ENCODE assay signal across 24 cellular contexts in genomic region chr4:153679476-153679875, GRCh38. TPM values are rescaled to one million over a fixed set of nuclear protein-coding genes. Genes with fewer than 3 reads are reported as not detected.
A peak's percentile ranks its signal among the peaks of the same experiment; 100 is the strongest.
DNase-seq lines count a peak whose midpoint lies in the region; ATAC-seq and TF ChIP-seq lines count a peak whose summit lies in the region.
"Had no signal": no experiment of that assay in that cellular context is flagged by ENCODE, and none has a peak within 500 bp of the region (broad histone marks: within the 10 kb centered on the region; RNA-seq: fewer than 3 reads in every experiment).

No MANE protein-coding gene starts in this region.

- TF ChIP-seq POLR2A in HCT116 (IDR thresholded peaks at IDR 0.05; ENCODE audit: borderline replicate concordance, extremely low read depth, insufficient read depth, insufficient read length) (no peak), adrenal gland (IDR thresholded peaks at IDR 0.05) (no peak)

- no TSS peak for BruUV-seq in HCT116 (replicated peaks; lab: Mats Ljungman, UMichigan)

- 0 out of 2 replicates have a peak, but pooled peaks have one; percentile 30 for ATAC-seq in HCT116
- ATAC-seq: HepG2 had no signal

- TF ChIP-seq CTCF in HCT116 (IDR thresholded peaks at IDR 0.05 in 2 of 3, conservative IDR thresholded peaks at IDR 0.05 in 1 of 3; ENCODE audit: borderline replicate concordance in 1 of 3, insufficient read depth in 1 of 3, low read depth in 2 of 3, low read length in 2 of 3) (no peak), adrenal gland (IDR thresholded peaks at IDR 0.05) (no peak), osteoblast (IDR thresholded peaks at IDR 0.05; ENCODE audit: extremely low read depth, low read depth, low read length) (no peak), endodermal cell (conservative IDR thresholded peaks at IDR 0.05) (no peak), neural progenitor cell (IDR thresholded peaks at IDR 0.05) (no peak)

- H3K36me3 Mint-ChIP-seq in endodermal cell (ENCODE audit: low read depth) (no peaks in the 10 kb centered on the region), neural progenitor cell (no peaks in the 10 kb centered on the region)

- H2AFZ ChIP-seq in HCT116 (ENCODE audit: low read depth, low read length, poor library complexity, severe bottlenecking), result no peak overlapping the region
- H2AFZ ChIP-seq in osteoblast (ENCODE audit: low read length), result no peak overlapping the region
- no peak overlapping the region for H2AFZ ChIP-seq in neural progenitor cell (replicated peaks)
- H2AFZ ChIP-seq: PC-9 had no signal

- H3K9me3 Mint-ChIP-seq in endodermal cell, result no peaks in the 10 kb centered on the region
- peaks cover 23% of the 10 kb centered on the region for H3K9me3 Mint-ChIP-seq in neural progenitor cell

- H3K4me3 ChIP-seq in HCT116 (replicated peaks in 1 of 2; ENCODE audit: low read depth in 1 of 2, low read length in 2 of 2), result no peak overlapping the region
- H3K4me3 ChIP-seq in adrenal gland, result no peak overlapping the region
- H3K4me3 ChIP-seq in osteoblast (ENCODE audit: insufficient read depth, low read length), result no peak overlapping the region
- H3K4me3 ChIP-seq in endodermal cell (ENCODE audit: low read length), result no peak overlapping the region
- no peak overlapping the region for H3K4me3 ChIP-seq in neural progenitor cell
- H3K4me3 ChIP-seq: PC-9 had no signal

- H3K4me2 ChIP-seq in HCT116 (ENCODE audit: low read length) (no peak overlapping the region), osteoblast (ENCODE audit: insufficient read depth, low read length) (no peak overlapping the region), neural progenitor cell (no peak overlapping the region)
- H3K4me2 ChIP-seq: PC-9 had no signal

- H3K9me2 ChIP-seq in HCT116 (ENCODE audit: insufficient read depth), result no peaks in the 10 kb centered on the region

- H3K9me3 ChIP-seq in HCT116 (ENCODE audit: control insufficient read depth in 1 of 2, insufficient read depth in 1 of 2, low read depth in 1 of 2, low read length in 2 of 2) (no peaks in the 10 kb centered on the region), adrenal gland (replicated peaks in 1 of 3) (peaks cover 0 to 8% (median under 1%) of the 10 kb centered on the region in 3 donors), osteoblast (ENCODE audit: low read depth, low read length) (no peaks in the 10 kb centered on the region), endodermal cell (ENCODE audit: control insufficient read depth, low read length) (no peaks in the 10 kb centered on the region), neural progenitor cell (ENCODE audit: low read depth) (no peaks in the 10 kb centered on the region)

- intact Hi-C loops in HCT116 (cut with micrococcal nuclease), result no loop called here
- intact Hi-C loops in adrenal gland (cut with DNase I), result no loop called here

- H3K36me3 ChIP-seq in HCT116 (ENCODE audit: control insufficient read depth in 1 of 2, insufficient read depth in 2 of 2, low read length in 2 of 2), result no peaks in the 10 kb centered on the region
- no peaks in the 10 kb centered on the region for H3K36me3 ChIP-seq in adrenal gland (replicated peaks in 1 of 2)
- no peaks in the 10 kb centered on the region for H3K36me3 ChIP-seq in osteoblast (ENCODE audit: insufficient read depth, low read length)
- H3K36me3 ChIP-seq in endodermal cell (ENCODE audit: control insufficient read depth, insufficient read depth, low read length), result no peaks in the 10 kb centered on the region
- no peaks in the 10 kb centered on the region for H3K36me3 ChIP-seq in neural progenitor cell

- TF ChIP-seq RAD21 in HCT116 (IDR thresholded peaks at IDR 0.05; ENCODE audit: low read depth), result no peak

- H3K27me3 Mint-ChIP-seq in endodermal cell (ENCODE audit: insufficient read depth), result peaks cover 65% of the 10 kb centered on the region
- H3K27me3 Mint-ChIP-seq in neural progenitor cell (ENCODE audit: insufficient read depth, low read depth), result peaks cover 22% of the 10 kb centered on the region

- H3K4me1 ChIP-seq in HCT116 (ENCODE audit: control insufficient read depth in 1 of 2, insufficient read depth in 2 of 2, low read length in 2 of 2) (peaks cover 0 to 9% of the 10 kb centered on the region in 2 experiments; a peak in 1 of 4 replicates), adrenal gland (replicated peaks in 1 of 2) (peaks cover 8 to 10% of the 10 kb centered on the region in 2 donors), osteoblast (ENCODE audit: insufficient read depth, low read length) (peaks cover 15% of the 10 kb centered on the region), endodermal cell (ENCODE audit: control insufficient read depth, insufficient read depth, low read length) (no peaks in the 10 kb centered on the region), neural progenitor cell (peaks cover 3% of the 10 kb centered on the region)

- H3K4me1 Mint-ChIP-seq in endodermal cell (no peaks in the 10 kb centered on the region), neural progenitor cell (peaks cover 6% of the 10 kb centered on the region)

- H3K79me2 ChIP-seq in HCT116 (ENCODE audit: insufficient read depth, low read length) (no peaks in the 10 kb centered on the region), osteoblast (ENCODE audit: insufficient read depth, low read length) (no peaks in the 10 kb centered on the region), neural progenitor cell (ENCODE audit: low read depth) (no peaks in the 10 kb centered on the region)

- no peaks in the 10 kb centered on the region for H3F3A ChIP-seq in neural progenitor cell (ENCODE audit: low read depth)

- POLR2A ChIA-PET in HCT116 (lab: Charles Lee), result no interaction called here

- 67 to 75% (median 73%) methylated on average over 5 to 6 of the region's 6 CpGs for WGBS in adrenal gland, 4 donors
- WGBS in endodermal cell (ENCODE audit: insufficient coverage in 1 of 2, insufficient read length in 1 of 2), 2 experiments, result 84 to 92% methylated on average over 4 to 6 of the region's 6 CpGs

- CTCF ChIA-PET in HCT116 (lab: Charles Lee), result no interaction called here

- DNase-seq in CD1c-positive myeloid dendritic cell (ENCODE audit: extremely low spot score) (peak; percentile 22), HCT116 (ENCODE audit: low read depth, low spot score) (no peak), adrenal gland (peak in 5 of 7 donors; percentile 19 to 65 (median 54)), osteoblast (ENCODE audit: insufficient read length, low spot score, missing footprints) (peak; percentile 48), substantia nigra (lab: John Stamatoyannopoulos, UW) (no peak), endodermal cell (no peak), neural progenitor cell (ENCODE audit: low spot score) (no peak), pons (ENCODE audit: low spot score) (no peak)
- DNase-seq: Calu3; DMS79 treated with DMSO at 0.1 percent for 48 hours; HCEC 1CT; NCI-H1105 treated with DMSO at 0.1 percent for 48 hours; NCI-H146; NCI-H2029; NCI-H446; NCI-H524 treated with DMSO at 0.1 percent for 48 hours; NCI-H774; NK-92 treated with Interleukin-12 subunit alpha and Interleukin-12 subunit beta, amount 100 ng/mL, for 24 hours; PC-9; SHP77 had no signal

- H3K27ac ChIP-seq in HCT116 (ENCODE audit: low read depth, low read length) (no peak overlapping the region), adrenal gland (no peak overlapping the region), osteoblast (ENCODE audit: low read depth, low read length) (no peak overlapping the region), substantia nigra (ENCODE audit: low read depth, low read length, poor library complexity, severe bottlenecking) (no peak overlapping the region), endodermal cell (ENCODE audit: low read depth, low read length) (no peak overlapping the region), neural progenitor cell (no peak overlapping the region)
- H3K27ac ChIP-seq: C4-2B, HL-60, PC-9 had no signal

- H3K27me3 ChIP-seq in HCT116 (ENCODE audit: insufficient read depth, low read length) (no peaks in the 10 kb centered on the region), adrenal gland (no peaks in the 10 kb centered on the region), osteoblast (ENCODE audit: insufficient read depth, low read length) (peaks cover 51% of the 10 kb centered on the region), endodermal cell (ENCODE audit: control insufficient read depth, insufficient read depth, low read length, poor library complexity, severe bottlenecking) (peaks cover 37% of the 10 kb centered on the region), neural progenitor cell (peaks cover 44% of the 10 kb centered on the region)

- RAD21 ChIA-PET in HCT116 (lab: Charles Lee; ENCODE audit: low non-redundant PET in 1 of 2, low total read pairs in 2 of 2, uncharacterized antibody in 2 of 2, unreplicated experiment in 2 of 2), result no interaction called here

- H3K9ac ChIP-seq in HCT116 (ENCODE audit: low read length), result no peak overlapping the region
- H3K9ac ChIP-seq in endodermal cell (ENCODE audit: extremely low read depth, low read length, poor library complexity, severe bottlenecking), result no peak overlapping the region
- no peak overlapping the region for H3K9ac ChIP-seq in neural progenitor cell

- H3K27ac Mint-ChIP-seq in endodermal cell (no peak overlapping the region), neural progenitor cell (no peak overlapping the region)
- H3K27ac Mint-ChIP-seq: B cell had no signal

- H3K4me3 Mint-ChIP-seq in endodermal cell (no peak overlapping the region), neural progenitor cell (no peak overlapping the region)
- H3K4me3 Mint-ChIP-seq: B cell had no signal

- H4K20me1 ChIP-seq in HCT116 (ENCODE audit: insufficient read depth) (no peaks in the 10 kb centered on the region), osteoblast (ENCODE audit: insufficient read depth, low read length) (no peaks in the 10 kb centered on the region), neural progenitor cell (ENCODE audit: low read depth) (no peaks in the 10 kb centered on the region)

TF ChIP-seq in HCT116, 20 proteins besides CTCF, POLR2A, EP300 and RAD21 (continues in another document):
- TF ChIP-seq ZFX (IDR thresholded peaks at IDR 0.05), result no peak
- no peak for TF ChIP-seq YY1 (IDR thresholded peaks at IDR 0.05; ENCODE audit: extremely low read depth, insufficient replicate concordance, low read depth, low read length)
- no peak for TF ChIP-seq SP1 (IDR thresholded peaks at IDR 0.05; ENCODE audit: low read depth)
- TF ChIP-seq EZH2phosphoT487 (IDR thresholded peaks at IDR 0.05; ENCODE audit: borderline replicate concordance), result no peak
- no peak for TF ChIP-seq ELF1 (IDR thresholded peaks at IDR 0.05; ENCODE audit: borderline replicate concordance, low read depth)

RNA-seq across cellular contexts. Expression of gene TLR2, which starts 4.6 kb away (rescaled TPM):
- total RNA-seq in HCT116 (2021; ENCODE audit: unreplicated experiment) (0.12 TPM), adrenal gland (10 to 100 TPM in 7 of 8 donors, 1 to 10 TPM in 1; 8.6 to 57.2 (median 32.8) TPM), osteoblast (0.29 and 0.36 TPM in 2 replicates), endodermal cell (under 1 TPM; 0.53 to 0.89 TPM), neural progenitor cell (ENCODE audit: low replicate concordance) (0.22 and 0.34 TPM in 2 replicates)
- polyA plus RNA-seq in HCT116 (2012), result not detected in 2 replicates
- polyA plus RNA-seq in adrenal gland, result 10 to 100 TPM in 1 of 3 donors, 1 to 10 TPM in 2; 8.7 to 12.5 (median 9.7) TPM
- 0.14 TPM for polyA plus RNA-seq in endodermal cell (2013, experiment 1 of 2)
- 0.33 TPM for polyA plus RNA-seq in endodermal cell (2013, experiment 2 of 2)

Comparison
In these comparisons a context has a peak if more than half of its experiments do, and no peak if none do; other contexts are left out.
1. DNase-seq: peak in CD1c-positive myeloid dendritic cell (single experiment), adrenal gland (5 of 7) and osteoblast (single experiment); none in HCT116 (single experiment), substantia nigra (0 of 49), endodermal cell (single experiment), neural progenitor cell (single experiment) and pons (single experiment).